20 cellular contexts compared by ENCODE assay signal in genomic region chr16:51683882-51684281, GRCh38.
"Had no signal": no experiment of that assay in that cellular context is flagged by ENCODE, and none has a peak within 500 bp of the region (broad histone marks: within the 10 kb centered on the region; RNA-seq: fewer than 3 reads in every experiment).

No MANE protein-coding gene starts in this region.

- DNase-seq: KBM-7, MG63, NCI-H1092, NCI-H1105 treated with DMSO at 0.1 percent for 48 hours, NCI-H1417 treated with DMSO at 0.1 percent for 48 hours, NCI-H146, NCI-H1694 treated with DMSO at 0.1 percent for 48 hours, NCI-H1930, NCI-H2081, NCI-H2107, NCI-H2227 treated with DMSO at 0.1 percent for 48 hours, NCI-H524, NCI-H526 treated with DMSO at 0.1 percent for 48 hours, NCI-H748 treated with DMSO at 0.1 percent for 48 hours, PC-3, SHP77, T-helper 2 cell had no signal

- H3K4me3 ChIP-seq: MG63 had no signal

- ATAC-seq: Panc1, PC-3 had no signal

- H3K27ac ChIP-seq: HL-60, RWPE1 had no signal

- H3K36me3 ChIP-seq: MG63 had no signal

- H3K9me3 ChIP-seq: MG63 had no signal

- H3K27me3 ChIP-seq: MG63 had no signal
